ENCODE assay signal across 10 cellular contexts in the genomic region with DNA sequence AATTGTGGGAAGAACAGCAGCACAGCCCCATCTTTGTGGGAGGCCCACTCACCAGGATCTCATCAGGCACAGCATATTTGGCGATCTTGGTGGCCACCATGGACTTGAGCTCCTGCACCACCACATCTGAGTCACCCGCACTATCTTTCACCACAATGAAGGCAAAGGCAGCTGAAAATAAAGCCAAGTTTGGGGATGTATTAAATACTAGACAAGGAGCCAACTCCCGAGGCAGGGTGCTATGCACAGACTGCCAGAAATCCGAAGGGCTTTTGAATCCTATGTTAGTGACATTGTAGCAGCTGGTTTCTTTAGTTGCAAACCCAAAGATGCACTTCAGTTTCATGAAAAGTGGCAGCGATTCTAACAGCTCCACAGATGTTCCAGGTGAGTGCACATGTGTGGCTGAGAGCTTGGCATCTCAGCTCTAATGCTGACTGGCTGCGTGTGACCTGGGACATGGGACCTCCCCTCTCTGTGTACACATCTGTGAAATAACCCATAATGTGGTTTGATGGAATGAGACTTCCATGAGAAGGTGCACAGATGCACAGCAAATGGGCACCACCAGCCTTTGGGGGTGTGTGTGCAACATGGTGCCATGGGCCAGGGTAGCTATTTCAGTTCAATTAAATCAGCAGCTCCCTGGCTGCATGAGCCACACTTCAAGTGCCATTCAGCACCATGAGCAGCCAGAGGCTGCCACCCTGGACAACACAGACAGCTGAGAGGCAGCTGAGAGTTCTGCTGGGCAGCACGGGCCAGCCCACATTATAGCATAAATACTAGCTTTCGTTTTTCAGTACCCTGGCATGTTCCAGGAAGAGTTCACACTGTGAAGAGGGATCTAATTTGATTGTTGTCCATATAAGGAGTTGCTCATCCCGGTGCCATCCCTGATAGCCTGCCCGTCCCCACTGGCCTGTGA. TPM values are rescaled to one million over a fixed set of nuclear protein-coding genes. Genes with fewer than 3 reads are reported as not detected.
DNase-seq lines count a peak whose midpoint lies in the region; ATAC-seq and TF ChIP-seq lines count a peak whose summit lies in the region.
"Had no signal": no experiment of that assay in that cellular context is flagged by ENCODE, and none has a peak within 500 bp of the region (broad histone marks: within the 10 kb centered on the region; RNA-seq: fewer than 3 reads in every experiment).

No MANE protein-coding gene starts in this region.

- H3K27me3 ChIP-seq in SJSA1 (replicated peaks), result no peaks in the 10 kb centered on the region
- H3K27me3 ChIP-seq in sigmoid colon, result no peaks in the 10 kb centered on the region
- H3K27me3 ChIP-seq in H9 (ENCODE audit: insufficient read depth, low read length), result no peaks in the 10 kb centered on the region

- no peak overlapping the region for H3T11ph ChIP-seq in H9 (ENCODE audit: low read length)

- TF ChIP-seq CTCF in sigmoid colon (IDR thresholded peaks at IDR 0.05) (no peak), H9 (conservative IDR thresholded peaks at IDR 0.05) (no peak)

- H3K4me1 ChIP-seq in SJSA1 (replicated peaks) (peaks cover 16% of the 10 kb centered on the region), sigmoid colon (peaks cover 0 to 45% (median 29%) of the 10 kb centered on the region in 4 donors), H9 (ENCODE audit: insufficient read depth, low read length) (no peaks in the 10 kb centered on the region)

- no peak overlapping the region for H3K9ac ChIP-seq in H9 (ENCODE audit: extremely low read depth, insufficient read length, low read length)

- no peak overlapping the region for H3K14ac ChIP-seq in H9 (ENCODE audit: insufficient read depth, low read length)

- ATAC-seq in Right ventricle myocardium superior (ENCODE audit: poor library complexity) (peak; percentile 51), HG03460 (IDR thresholded peaks at IDR 0.05; ENCODE audit: unreplicated experiment) (no peak)

- H3K4me1 Mint-ChIP-seq in H9, result peaks cover 0 to 3% of the 10 kb centered on the region in 2 experiments; a peak in 1 of 4 replicates
- H3K4me1 Mint-ChIP-seq in T-helper 2 cell treated with Interferon-gamma antibody and Interleukin-4, amounts not matched to agents 5 μg/mL and 100 μg/mL, for 36 hours (ENCODE audit: low read depth), result no peaks in the 10 kb centered on the region

- H4K91ac ChIP-seq in H9 (ENCODE audit: insufficient read length, low read depth, low read length), result no peak overlapping the region

- H3K27ac Mint-ChIP-seq in H9, result no peak overlapping the region
- H3K27ac Mint-ChIP-seq in T-helper 2 cell treated with Interferon-gamma antibody and Interleukin-4, amounts not matched to agents 5 μg/mL and 100 μg/mL, for 36 hours, result no peak overlapping the region

- H3K9me3 Mint-ChIP-seq in H9, result no peaks in the 10 kb centered on the region
- H3K9me3 Mint-ChIP-seq in T-helper 2 cell treated with Interferon-gamma antibody and Interleukin-4, amounts not matched to agents 5 μg/mL and 100 μg/mL, for 36 hours, result no peaks in the 10 kb centered on the region

- no peak overlapping the region for H4K5ac ChIP-seq in H9 (ENCODE audit: insufficient read length, low read depth, low read length)

- no peak overlapping the region for H2BK12ac ChIP-seq in H9 (ENCODE audit: insufficient read length, low read depth, low read length)

- H3K4me2 ChIP-seq in H9 (ENCODE audit: insufficient read depth, insufficient read length, low read length), result no peak overlapping the region

- no peaks in the 10 kb centered on the region for H3K79me1 ChIP-seq in H9 (ENCODE audit: insufficient read depth, low read depth, low read length, poor library complexity, severe bottlenecking)

- H2AFZ ChIP-seq in H9 (ENCODE audit: low read length), result no peak overlapping the region

- no peaks in the 10 kb centered on the region for H3K79me2 ChIP-seq in H9 (ENCODE audit: insufficient read depth, low read length)

- H3K4me3 ChIP-seq in SJSA1, result no peak overlapping the region
- no peak overlapping the region for H3K4me3 ChIP-seq in sigmoid colon

- no peak overlapping the region for H3K23ac ChIP-seq in H9 (ENCODE audit: insufficient read length, low read depth, low read length)

- H4K20me1 ChIP-seq in H9 (ENCODE audit: control insufficient read depth, insufficient read depth, insufficient read length), result no peaks in the 10 kb centered on the region

- H3K56ac ChIP-seq in H9 (ENCODE audit: insufficient read length, low read depth, low read length), result no peak overlapping the region

- 87 to 90% methylated on average over 10 of the region's 10 CpGs for WGBS in sigmoid colon, 2 donors
- no CpG with 5 or more reads among the region's 10 CpGs for WGBS in H9 (ENCODE audit: extremely low coverage, insufficient read length, low lambda C conversion rate)

- no peak overlapping the region for H2BK20ac ChIP-seq in H9 (ENCODE audit: low read depth, low read length, poor library complexity, severe bottlenecking)

- no peak overlapping the region for H3K18ac ChIP-seq in H9 (ENCODE audit: insufficient read length, low read depth, low read length)

- H3K23me2 ChIP-seq in H9 (ENCODE audit: insufficient read length, low read depth, low read length, poor library complexity, severe bottlenecking), result no peaks in the 10 kb centered on the region

- TF ChIP-seq POLR2A in sigmoid colon (IDR thresholded peaks at IDR 0.05), result no peak

- no peak overlapping the region for H3K4ac ChIP-seq in H9 (ENCODE audit: low read depth, low read length)

- no peaks in the 10 kb centered on the region for H3K36me3 Mint-ChIP-seq in H9 (ENCODE audit: insufficient read depth in 1 of 3, low read depth in 3 of 3)
- peaks cover 3% of the 10 kb centered on the region for H3K36me3 Mint-ChIP-seq in T-helper 2 cell treated with Interferon-gamma antibody and Interleukin-4, amounts not matched to agents 5 μg/mL and 100 μg/mL, for 36 hours (ENCODE audit: low read depth)

- intact Hi-C loops in Right ventricle myocardium superior (cut with DNase I), result no loop called here
- intact Hi-C loops in sigmoid colon (cut with DNase I), result no loop called here

- no peak overlapping the region for H2AK5ac ChIP-seq in H9 (ENCODE audit: insufficient read length, low read length)

- H3K36me3 ChIP-seq in SJSA1 (no peaks in the 10 kb centered on the region), sigmoid colon (peaks cover 11 to 85% (median 48%) of the 10 kb centered on the region in 4 donors)

- DNase-seq in M059J (ENCODE audit: low read depth), result peak; percentile 67
- DNase-seq in SJSA1 (ENCODE audit: low read depth in 1 of 2, low spot score in 2 of 2), result peak; percentile 33 to 48
- DNase-seq in Right ventricle myocardium superior, result no peak
- DNase-seq in sigmoid colon, result peak; percentile 60
- no peak for DNase-seq in H9
- DNase-seq in T-helper 2 cell treated with Interferon-gamma antibody and Interleukin-4, amounts not matched to agents 5 μg/mL and 100 μg/mL, for 36 hours (ENCODE audit: low spot score), result no peak
- no peak for DNase-seq in occipital lobe (lab: John Stamatoyannopoulos, UW)
- DNase-seq: activated CD4-positive, alpha-beta T cell treated with anti-CD3 and anti-CD28 coated beads for 1 hour; NCI-H1048 had no signal

- no peak overlapping the region for H3K4me3 Mint-ChIP-seq in H9
- no peak overlapping the region for H3K4me3 Mint-ChIP-seq in T-helper 2 cell treated with Interferon-gamma antibody and Interleukin-4, amounts not matched to agents 5 μg/mL and 100 μg/mL, for 36 hours

- H2BK120ac ChIP-seq in H9 (ENCODE audit: low read depth, low read length, poor library complexity, severe bottlenecking), result no peak overlapping the region

- peaks cover 8% of the 10 kb centered on the region for H3K27me3 Mint-ChIP-seq in H9 (ENCODE audit: low read depth)
- no peaks in the 10 kb centered on the region for H3K27me3 Mint-ChIP-seq in T-helper 2 cell treated with Interferon-gamma antibody and Interleukin-4, amounts not matched to agents 5 μg/mL and 100 μg/mL, for 36 hours (ENCODE audit: low read depth)

- H3K9me3 ChIP-seq in SJSA1 (replicated peaks), result no peaks in the 10 kb centered on the region
- H3K9me3 ChIP-seq in sigmoid colon, result no peaks in the 10 kb centered on the region
- H3K9me3 ChIP-seq in H9 (ENCODE audit: control insufficient read depth, low read depth, low read length), result no peaks in the 10 kb centered on the region

- TF ChIP-seq EP300 in sigmoid colon (IDR thresholded peaks at IDR 0.05), result no peak

- no peak overlapping the region for H4K8ac ChIP-seq in H9 (replicated peaks; ENCODE audit: insufficient read length, low read depth, low read length)

- no peak overlapping the region for H2BK5ac ChIP-seq in H9 (ENCODE audit: insufficient read length, low read length)

- no peak overlapping the region for H3K27ac ChIP-seq in SJSA1
- peak overlapping the region; percentile 18 to 64 (median 50) for H3K27ac ChIP-seq in sigmoid colon
- H3K27ac ChIP-seq in H9 (ENCODE audit: insufficient read length, low read depth, low read length), result no peak overlapping the region

- H2BK15ac ChIP-seq in H9 (ENCODE audit: low read depth, low read length), result no peak overlapping the region

RNA-seq across cellular contexts. Expression of a gene that starts 16.9 kb away (rescaled TPM):
- 129 and 214 TPM in 2 replicates for total RNA-seq in M059J (2014; rRNA removed; shearing (Covaris generic))
- 163 and 167 TPM in 2 replicates for total RNA-seq in SJSA1 (2014; rRNA removed; shearing (Covaris generic))
- 23.2 TPM for total RNA-seq in Right ventricle myocardium superior
- total RNA-seq in sigmoid colon, result 10 to 100 TPM; 22.7 to 35.3 (median 28.9) TPM
- 10 to 100 TPM in 2 of 3 donors, 1 to 10 TPM in 1; 9.6 to 55.8 (median 25.2) TPM for polyA plus RNA-seq in sigmoid colon
- total RNA-seq in H9 (2021), result 67.8 and 69.1 TPM in 2 replicates
- total RNA-seq in occipital lobe, result 60.7 TPM

RNA-seq across cellular contexts. Expression of a gene that starts 48.5 kb away (rescaled TPM):
- 0.17 and 0.32 TPM in 2 replicates for total RNA-seq in M059J (2014; rRNA removed; shearing (Covaris generic))
- 3.8 and 4.9 TPM in 2 replicates for total RNA-seq in SJSA1 (2014; rRNA removed; shearing (Covaris generic))
- total RNA-seq in Right ventricle myocardium superior (143 TPM), sigmoid colon (10 to 100 TPM; 27.1 to 41.0 (median 30.5) TPM), H9 (2021) (0.61 TPM in 2 replicates), occipital lobe (3.7 TPM)
- 10 to 100 TPM; 20.1 to 24.7 (median 21.0) TPM for polyA plus RNA-seq in sigmoid colon

Comparison
In these comparisons a context has a peak if more than half of its experiments do, and no peak if none do; other contexts are left out.
1. DNase-seq: peak in M059J (single experiment), SJSA1 (2 of 2) and sigmoid colon (single experiment); none in Right ventricle myocardium superior (single experiment), H9 (single experiment), T-helper 2 cell treated with Interferon-gamma antibody and Interleukin-4, amounts not matched to agents 5 μg/mL and 100 μg/mL, for 36 hours (single experiment) and occipital lobe (single experiment).
2. H3K27ac ChIP-seq: peak in sigmoid colon (4 of 4); none in SJSA1 (single experiment) and H9 (single experiment).